ENCODE assay signal across 9 cellular contexts in genomic region chr16:68332411-68333121, GRCh38. TPM values are rescaled to one million over a fixed set of nuclear protein-coding genes. Genes with fewer than 3 reads are reported as not detected.
DNase-seq lines count a peak whose midpoint lies in the region; ATAC-seq and TF ChIP-seq lines count a peak whose summit lies in the region.
"Had no signal": no experiment of that assay in that cellular context is flagged by ENCODE, and none has a peak within 500 bp of the region (broad histone marks: within the 10 kb centered on the region; RNA-seq: fewer than 3 reads in every experiment).

No MANE protein-coding gene starts in this region.

- H3K9me3 Mint-ChIP-seq in naive thymus-derived CD8-positive, alpha-beta T cell, result no peaks in the 10 kb centered on the region
- H3K9me3 Mint-ChIP-seq in WTC11, result no peaks in the 10 kb centered on the region

- H3K27ac ChIP-seq in esophagus muscularis mucosa (replicated peaks in 1 of 4), result peak overlapping the region; percentile 13 to 52 (median 27)

- no peaks in the 10 kb centered on the region for H3K9me3 ChIP-seq in esophagus muscularis mucosa

- peaks cover 3 to 74% (median 18%) of the 10 kb centered on the region in 3 donors for H3K36me3 Mint-ChIP-seq in naive thymus-derived CD8-positive, alpha-beta T cell
- peaks cover 27% of the 10 kb centered on the region for H3K36me3 Mint-ChIP-seq in WTC11

- no peak for ATAC-seq in naive thymus-derived CD8-positive, alpha-beta T cell
- ATAC-seq in HG03139 (IDR thresholded peaks at IDR 0.05; ENCODE audit: unreplicated experiment) (no peak), WTC11 (no peak), HG03520 (IDR thresholded peaks at IDR 0.05; ENCODE audit: unreplicated experiment) (no peak)
- ATAC-seq: PC-3 had no signal

- WGBS in esophagus muscularis mucosa, result 52% methylated on average over 7 of the region's 7 CpGs

- H3K4me3 Mint-ChIP-seq in naive thymus-derived CD8-positive, alpha-beta T cell, result peak overlapping the region in 1 of 10 donors; percentile 40
- no peak overlapping the region for H3K4me3 Mint-ChIP-seq in WTC11

- DNase-seq in GDM1 (lab: John Stamatoyannopoulos, UW) (peak; percentile 61), NOMO-1 treated with dmso at 0.1 percent for 144 hours (lab: John Stamatoyannopoulos, UW; ENCODE audit: unreplicated experiment) (peak; percentile 79), esophagus muscularis mucosa (ENCODE audit: extremely low spot score) (no peak), pulmonary artery endothelial cell (ENCODE audit: low read depth, low spot score) (peak; percentile 94), WTC11 (ENCODE audit: low spot score) (no peak)
- no peak for DNase-seq in naive thymus-derived CD8-positive, alpha-beta T cell
- DNase-seq: PC-3 had no signal

- peaks cover 10 to 20% (median 16%) of the 10 kb centered on the region in 4 donors for H3K4me1 ChIP-seq in esophagus muscularis mucosa

- no peak for TF ChIP-seq POLR2A in esophagus muscularis mucosa (IDR thresholded peaks at IDR 0.05; ENCODE audit: low read depth)

- intact Hi-C loops in esophagus muscularis mucosa (cut with DNase I), result no loop called here

- peak overlapping the region in 2 of 10 donors; percentile 53 to 77 for H3K27ac Mint-ChIP-seq in naive thymus-derived CD8-positive, alpha-beta T cell
- no peak overlapping the region for H3K27ac Mint-ChIP-seq in WTC11

- TF ChIP-seq CTCF in esophagus muscularis mucosa (IDR thresholded peaks at IDR 0.05), result no peak
- TF ChIP-seq CTCF in WTC11 (IDR thresholded peaks at IDR 0.05), result no peak

- POLR2A ChIA-PET in naive thymus-derived CD8-positive, alpha-beta T cell (lab: Charles Lee), result no interaction called here
- POLR2A ChIA-PET in WTC11 (lab: Charles Lee), result no interaction called here

- peaks cover 4 to 56% (median 31%) of the 10 kb centered on the region in 4 donors for H3K36me3 ChIP-seq in esophagus muscularis mucosa

- no peak for TF ChIP-seq EP300 in esophagus muscularis mucosa (IDR thresholded peaks at IDR 0.05)

- no peaks in the 10 kb centered on the region for H3K27me3 ChIP-seq in esophagus muscularis mucosa

- peaks cover 12 to 21% (median 15%) of the 10 kb centered on the region in 4 donors for H3K4me1 Mint-ChIP-seq in naive thymus-derived CD8-positive, alpha-beta T cell
- no peaks in the 10 kb centered on the region; the same call in 1 of the 2 replicates for H3K4me1 Mint-ChIP-seq in WTC11

- CTCF ChIA-PET in WTC11 (lab: Charles Lee), result interaction anchor here (1.4 kb wide), 1 partner anchor 71 kb away, joined by 5 read pairs; no protein-coding TSS in a partner anchor

- no peak overlapping the region for H3K4me3 ChIP-seq in esophagus muscularis mucosa

- no peaks in the 10 kb centered on the region for H3K27me3 Mint-ChIP-seq in naive thymus-derived CD8-positive, alpha-beta T cell
- H3K27me3 Mint-ChIP-seq in WTC11 (ENCODE audit: low read depth), result no peaks in the 10 kb centered on the region

TF ChIP-seq in WTC11, 78 proteins besides CTCF, POLR2A, EP300 and RAD21:
- TF ChIP-seq OVOL2 (CRISPR knock-in tag; IDR thresholded peaks at IDR 0.05; ENCODE audit: borderline replicate concordance), result no peak
- no peak for TF ChIP-seq ZNF416 (CRISPR knock-in tag; IDR thresholded peaks at IDR 0.05)
- no peak for TF ChIP-seq RORB (CRISPR knock-in tag; IDR thresholded peaks at IDR 0.05)
- no peak for TF ChIP-seq NR1H2 (CRISPR knock-in tag; IDR thresholded peaks at IDR 0.05)
- no peak for TF ChIP-seq GRHL2 (CRISPR knock-in tag; IDR thresholded peaks at IDR 0.05; ENCODE audit: insufficient replicate concordance, severe bottlenecking)
- TF ChIP-seq ZNF423 (CRISPR knock-in tag; IDR thresholded peaks at IDR 0.05), result no peak
- no peak for TF ChIP-seq CDX4 (CRISPR knock-in tag; IDR thresholded peaks at IDR 0.05; ENCODE audit: borderline replicate concordance)
- no peak for TF ChIP-seq E2F5 (CRISPR knock-in tag; IDR thresholded peaks at IDR 0.05)
- TF ChIP-seq, protein P1, sequence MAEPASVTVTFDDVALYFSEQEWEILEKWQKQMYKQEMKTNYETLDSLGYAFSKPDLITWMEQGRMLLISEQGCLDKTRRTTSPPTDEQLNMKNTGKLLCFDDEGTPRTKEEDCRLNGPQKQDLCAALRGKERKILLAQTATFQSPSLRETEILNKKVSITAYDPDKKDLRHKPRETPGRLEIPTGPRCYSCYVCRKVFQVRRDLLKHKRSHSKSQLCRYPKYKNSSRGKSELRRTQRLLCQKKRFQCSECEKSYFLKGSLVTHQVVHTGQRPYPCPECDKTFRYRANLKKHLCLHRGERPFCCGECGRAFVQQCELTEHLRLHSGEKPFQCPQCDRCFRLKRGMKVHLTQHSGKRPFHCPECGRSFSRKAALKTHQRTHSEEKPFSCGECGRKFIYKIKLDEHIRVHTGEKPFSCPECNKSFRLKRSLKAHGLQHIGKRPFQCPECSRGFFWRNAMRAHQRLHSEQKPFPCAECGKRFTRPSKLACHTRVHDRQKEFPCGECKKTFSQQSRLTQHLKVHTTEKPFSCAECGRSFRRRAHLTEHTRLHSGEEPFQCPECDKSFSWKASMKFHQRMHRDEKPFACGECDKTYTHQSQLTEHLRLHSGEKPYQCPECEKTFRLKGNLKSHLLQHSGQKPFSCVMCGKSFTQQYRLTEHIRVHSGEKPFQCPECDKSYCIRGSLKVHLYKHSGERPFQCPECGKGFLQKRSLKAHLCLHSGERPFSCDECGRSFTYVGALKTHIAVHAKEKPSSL (CRISPR knock-in tag; conservative IDR thresholded peaks at IDR 0.05), result no peak
- TF ChIP-seq ESRRA (CRISPR knock-in tag; IDR thresholded peaks at IDR 0.05; ENCODE audit: borderline replicate concordance), result no peak
- TF ChIP-seq TCF7 (CRISPR knock-in tag; IDR thresholded peaks at IDR 0.05; ENCODE audit: low read depth), result no peak
- no peak for TF ChIP-seq USF2 (CRISPR knock-in tag; IDR thresholded peaks at IDR 0.05)

RNA-seq across cellular contexts. Expression of gene PRMT7, which starts 21.7 kb away (rescaled TPM):
- 10 to 100 TPM; 20.0 to 31.1 (median 26.8) TPM for total RNA-seq in esophagus muscularis mucosa
- total RNA-seq in pulmonary artery endothelial cell, result 32.9 and 48.4 TPM in 2 replicates
- 100 to 1,000 TPM; 110 to 112 TPM for total RNA-seq in naive thymus-derived CD8-positive, alpha-beta T cell
- 10 to 100 TPM; 35.7 to 49.9 (median 43.2) TPM for polyA plus RNA-seq in naive thymus-derived CD8-positive, alpha-beta T cell
- total RNA-seq in WTC11 (2021), result 50.3 to 59.3 TPM (median 52.5 TPM) in 3 replicates

RNA-seq across cellular contexts. Expression of gene SLC7A6OS, which starts 21.8 kb away (rescaled TPM):
- 10 to 100 TPM in 2 of 4 donors, 1 to 10 TPM in 2; 8.7 to 15.7 (median 11.5) TPM for total RNA-seq in esophagus muscularis mucosa
- total RNA-seq in pulmonary artery endothelial cell, result 16.6 and 17.5 TPM in 2 replicates
- total RNA-seq in naive thymus-derived CD8-positive, alpha-beta T cell, result 10 to 100 TPM; 46.0 to 52.0 TPM
- polyA plus RNA-seq in naive thymus-derived CD8-positive, alpha-beta T cell, result 10 to 100 TPM; 18.8 to 27.5 (median 23.3) TPM
- 20.5 to 22.6 TPM (median 20.7 TPM) in 3 replicates for total RNA-seq in WTC11 (2021)

Comparison
In these comparisons a context has a peak if more than half of its experiments do, and no peak if none do; other contexts are left out.
1. DNase-seq: peak in GDM1 (single experiment), NOMO-1 treated with dmso at 0.1 percent for 144 hours (single experiment) and pulmonary artery endothelial cell (single experiment); none in esophagus muscularis mucosa (single experiment), naive thymus-derived CD8-positive, alpha-beta T cell (0 of 10) and WTC11 (single experiment).